17 cellular contexts compared by ENCODE assay signal in the genomic region with DNA sequence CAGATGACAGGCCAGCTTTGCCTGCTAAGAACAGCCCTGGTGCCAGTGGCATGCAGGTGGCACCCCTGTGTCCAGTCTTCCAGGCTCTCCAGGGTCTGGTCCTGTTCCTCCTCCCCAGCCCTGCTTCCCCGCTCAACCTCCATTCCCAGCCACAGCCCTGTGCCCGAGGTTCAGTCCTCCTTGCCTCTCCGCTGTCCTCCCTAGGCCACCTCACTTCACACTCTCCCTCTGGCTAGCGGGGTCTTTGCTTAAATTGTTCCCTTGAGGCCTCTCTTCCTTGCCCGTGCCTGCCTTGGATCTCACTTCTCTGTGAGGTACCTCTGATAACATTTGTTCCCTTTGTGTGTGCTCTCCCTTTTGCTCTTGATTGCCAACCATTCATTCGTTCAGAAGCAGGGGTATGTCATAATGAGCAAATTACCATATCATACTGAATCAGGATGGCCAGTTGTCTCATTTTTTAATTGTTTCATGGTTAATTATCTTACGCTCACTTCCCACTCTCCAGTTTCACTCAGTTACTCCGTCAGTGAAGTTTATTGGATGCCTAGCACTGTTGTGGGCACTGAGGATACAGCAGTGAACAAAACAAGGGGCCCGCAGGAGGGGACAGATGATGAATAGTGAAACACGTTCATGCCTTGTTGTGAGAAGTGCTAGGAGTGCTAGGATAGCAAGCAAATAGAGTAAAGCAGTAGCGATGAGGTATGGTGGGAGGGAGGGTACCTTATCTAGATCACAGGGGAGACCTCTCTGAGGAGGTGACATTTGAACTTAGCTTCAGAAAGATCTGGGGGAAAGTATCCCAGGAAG. TPM values are rescaled to one million over a fixed set of nuclear protein-coding genes. Genes with fewer than 3 reads are reported as not detected.
DNase-seq lines count a peak whose midpoint lies in the region; ATAC-seq and TF ChIP-seq lines count a peak whose summit lies in the region.
"Had no signal": no experiment of that assay in that cellular context is flagged by ENCODE, and none has a peak within 500 bp of the region (broad histone marks: within the 10 kb centered on the region; RNA-seq: fewer than 3 reads in every experiment).

No MANE protein-coding gene starts in this region.

- DNase-seq in activated T-cell treated with anti-CD3 and anti-CD28 coated beads, Interleukin-2, amount 50 U/mL, for 4 hours, result no peak
- no peak for DNase-seq in activated T-cell treated with anti-CD3 and anti-CD28 coated beads for 4 hours
- no peak for DNase-seq in T-cell
- no peak for DNase-seq in psoas muscle
- no peak for DNase-seq in midbrain (lab: John Stamatoyannopoulos, UW)
- DNase-seq: activated effector memory CD4-positive, alpha-beta T cell treated with Interleukin-2 at 50 U/mL for 16 hours; endodermal cell; GM23248; kidney glomerular epithelial cell; NCI-H146; NCI-H2171 treated with DMSO at 0.1 percent for 48 hours; NCI-H526 treated with DMSO at 0.1 percent for 48 hours; tibial artery had no signal

- H3K4me3 ChIP-seq in psoas muscle, result no peak overlapping the region
- H3K4me3 ChIP-seq: GM23248, tibial artery had no signal

- H3K27ac Mint-ChIP-seq in T-cell, result peak overlapping the region; percentile 32 to 64
- H3K27ac Mint-ChIP-seq: endodermal cell had no signal

- TF ChIP-seq CTCF in psoas muscle (IDR thresholded peaks at IDR 0.05), result no peak

- POLR2A ChIA-PET in T-cell (lab: Charles Lee), result no interaction called here

- H3K9me3 ChIP-seq in psoas muscle, result no peaks in the 10 kb centered on the region
- H3K9me3 ChIP-seq: tibial artery had no signal

- H3K9me3 Mint-ChIP-seq in activated T-cell treated with anti-CD3 and anti-CD28 coated beads, Interleukin-2, amount 50 U/mL, for 4 hours, result no peaks in the 10 kb centered on the region
- H3K9me3 Mint-ChIP-seq in T-cell, result no peaks in the 10 kb centered on the region
- H3K9me3 Mint-ChIP-seq: endodermal cell had no signal

- CTCF ChIA-PET in T-cell (lab: Charles Lee), result interaction anchor here (0.7 to 1.8 kb wide), 2 partner anchors 50 to 1592 kb away, joined by 3 to 5 read pairs; no protein-coding TSS in a partner anchor

- H3K4me1 ChIP-seq in psoas muscle, result peaks cover 73% of the 10 kb centered on the region

- H3K36me3 ChIP-seq in psoas muscle (ENCODE audit: insufficient read depth in 1 of 2, low read depth in 1 of 2), result no peaks in the 10 kb centered on the region
- H3K36me3 ChIP-seq: tibial artery had no signal

- H3K4me3 Mint-ChIP-seq in activated T-cell treated with anti-CD3 and anti-CD28 coated beads, Interleukin-2, amount 50 U/mL, for 4 hours, result peak overlapping the region; percentile 22
- H3K4me3 Mint-ChIP-seq in T-cell, result peak overlapping the region in 2 of 3 donors; percentile 0 to 5
- H3K4me3 Mint-ChIP-seq: endodermal cell had no signal

- no peaks in the 10 kb centered on the region for H3K27me3 ChIP-seq in psoas muscle (ENCODE audit: insufficient read depth in 3 of 3, low read length in 2 of 3)
- H3K27me3 ChIP-seq: tibial artery had no signal

- 72 to 85% (median 75%) methylated on average over 11 of the region's 11 CpGs for whole genome bisulfite sequencing in psoas muscle, 3 donors

- H3K36me3 Mint-ChIP-seq in activated T-cell treated with anti-CD3 and anti-CD28 coated beads, Interleukin-2, amount 50 U/mL, for 4 hours (ENCODE audit: insufficient read depth), result peaks cover 17% of the 10 kb centered on the region
- peaks cover 22% of the 10 kb centered on the region for H3K36me3 Mint-ChIP-seq in T-cell

- ATAC-seq in activated T-cell treated with anti-CD3 and anti-CD28 coated beads, Interleukin-2, amount 50 U/mL, for 4 hours, result peak; percentile 56 to 66
- ATAC-seq in T-cell (replicated peaks in 1 of 4), result no peak
- ATAC-seq in psoas muscle, result no peak
- no peak for ATAC-seq in GM21529 (IDR thresholded peaks at IDR 0.05; ENCODE audit: unreplicated experiment)
- ATAC-seq in GM18498 (IDR thresholded peaks at IDR 0.05; ENCODE audit: unreplicated experiment), result no peak

- H3K4me1 Mint-ChIP-seq in activated T-cell treated with anti-CD3 and anti-CD28 coated beads, Interleukin-2, amount 50 U/mL, for 4 hours (ENCODE audit: low read depth), result peaks cover 92% of the 10 kb centered on the region
- peaks cover 89 to 94% (median 92%) of the 10 kb centered on the region in 3 donors for H3K4me1 Mint-ChIP-seq in T-cell

- H3K27me3 Mint-ChIP-seq in activated T-cell treated with anti-CD3 and anti-CD28 coated beads, Interleukin-2, amount 50 U/mL, for 4 hours (ENCODE audit: low read depth), result no peaks in the 10 kb centered on the region
- no peaks in the 10 kb centered on the region for H3K27me3 Mint-ChIP-seq in T-cell

- H3K27ac ChIP-seq in angular gyrus (ENCODE audit: low read depth, low read length), result peak overlapping the region; percentile 80
- peak overlapping the region; percentile 66 for H3K27ac ChIP-seq in psoas muscle
- H3K27ac ChIP-seq: C4-2B, GM23248, tibial artery had no signal

- intact Hi-C loops in psoas muscle (cut with DNase I), result loop anchor here in 1 of 2 donors (2.0 kb wide), 1 partner anchor 18 kb away; no protein-coding TSS in a partner anchor

RNA-seq across cellular contexts. Expression of a gene that starts 7.4 kb away (rescaled TPM):
- total RNA-seq in activated T-cell treated with anti-CD3 and anti-CD28 coated beads, Interleukin-2, amount 50 U/mL, for 4 hours, result 10 to 100 TPM in 2 of 3 donors, 1 to 10 TPM in 1; 8.8 to 15.5 (median 14.0) TPM
- total RNA-seq in T-cell, result 10 to 100 TPM; 67.9 to 99.2 (median 72.1) TPM
- 10 to 100 TPM; 15.1 to 35.4 (median 23.4) TPM for total RNA-seq in psoas muscle
- polyA plus RNA-seq in psoas muscle, result 10 to 100 TPM in 2 of 3 donors, 1 to 10 TPM in 1; 7.4 to 34.6 (median 28.2) TPM

Comparison
In these comparisons a context has a peak if more than half of its experiments do, and no peak if none do; other contexts are left out.
1. ATAC-seq: peak in activated T-cell treated with anti-CD3 and anti-CD28 coated beads, Interleukin-2, amount 50 U/mL, for 4 hours (2 of 2); none in T-cell (0 of 4), psoas muscle (0 of 4), GM21529 (single experiment) and GM18498 (single experiment).